1 cellular context compared by ENCODE assay signal in the genomic region with DNA sequence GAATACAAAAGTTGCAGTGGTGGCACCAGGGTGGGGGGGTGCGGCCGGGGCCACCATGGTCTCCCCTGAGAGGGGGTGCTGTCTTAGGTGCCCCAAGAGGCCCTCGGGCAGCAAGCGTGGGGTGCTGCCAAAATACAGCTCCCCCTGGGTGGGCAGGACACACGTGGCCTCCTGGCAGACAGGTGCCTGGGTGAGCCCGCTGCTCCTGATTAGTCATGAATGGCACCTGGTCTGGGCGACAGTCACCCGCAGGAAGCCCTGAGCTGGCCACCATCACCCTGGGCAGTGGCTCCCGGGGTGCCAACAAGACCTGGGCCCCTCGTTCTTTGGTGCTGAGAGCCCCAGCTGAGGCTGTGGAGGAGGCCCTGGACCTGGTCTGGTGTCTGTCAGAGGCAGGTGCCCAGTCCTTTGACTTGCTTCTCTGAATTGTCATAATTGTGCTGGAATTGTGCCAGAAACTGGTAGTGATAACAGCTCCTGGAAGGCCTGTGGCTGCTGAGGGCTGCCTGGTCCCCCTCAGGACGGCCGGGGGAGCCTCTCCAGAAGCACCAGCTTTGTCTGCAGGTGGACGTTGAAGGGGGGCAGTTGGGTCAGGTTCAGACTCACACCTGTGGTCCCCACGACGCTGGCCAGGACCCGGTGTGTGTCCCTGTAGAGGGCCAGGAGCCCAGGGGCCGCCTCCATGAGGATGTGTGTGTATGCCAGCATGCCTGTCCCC.
TF ChIP-seq lines count a peak whose summit lies in the region.

No MANE protein-coding gene starts in this region.

TF ChIP-seq in K562, 482 proteins besides CTCF, POLR2A, EP300 and RAD21:
- 0 out of 2 replicates have a peak, but pooled peaks have one; percentile 46 for TF ChIP-seq POLR2G (IDR thresholded peaks at IDR 0.05; ENCODE audit: low read depth, low read length)
- TF ChIP-seq NFIC (IDR thresholded peaks at IDR 0.05), result peak; percentile 59
- no peak for TF ChIP-seq GATA2 (CRISPR knock-in tag; IDR thresholded peaks at IDR 0.05)
